Comparison of ENCODE assay signal across 27 cellular contexts in genomic region chr12:83157604-83158003, GRCh38.
DNase-seq lines count a peak whose midpoint lies in the region; ATAC-seq, FAIRE-seq and TF ChIP-seq lines count a peak whose summit lies in the region.
"Had no signal": no experiment of that assay in that cellular context is flagged by ENCODE, and none has a peak within 500 bp of the region (broad histone marks: within the 10 kb centered on the region; RNA-seq: fewer than 3 reads in every experiment).

No MANE protein-coding gene starts in this region.

- FAIRE-seq in HepG2 (lab: Jason Lieb, UNC) (no peak), small intestine (lab: Jason Lieb, UNC) (no peak)
- FAIRE-seq: A204.1, D721Med, GM12878, GM19239, H54 had no signal

- TF ChIP-seq EP300 in HepG2 (IDR thresholded peaks at IDR 0.05; ENCODE audit: low read depth in 2 of 2, low read length in 2 of 2) (no peak), HepG2 (CRISPR knock-in tag; IDR thresholded peaks at IDR 0.05; ENCODE audit: borderline replicate concordance) (no peak)

- CTCF ChIA-PET in HepG2 (lab: Yijun Ruan, JAX; ENCODE audit: low intra/inter-chr PET ratio, low total read pairs), result no interaction called here

- no peak overlapping the region for H3K4me2 ChIP-seq in HepG2 (ENCODE audit: low read depth, low read length)
- H3K4me2 ChIP-seq: BLaER1 treated with 17β-estradiol and CSF1 and Interleukin-3, amounts not matched to agents 10 nM and 100 nM; GM23338 had no signal

- no peak for TF ChIP-seq POLR2A in HepG2 (IDR thresholded peaks at IDR 0.05; ENCODE audit: insufficient read depth in 1 of 2, low read depth in 2 of 2, low read length in 2 of 2)

- H4K20me1 ChIP-seq in HepG2 (ENCODE audit: insufficient read depth, low read length), result no peaks in the 10 kb centered on the region
- H4K20me1 ChIP-seq: BLaER1 treated with 17β-estradiol and CSF1 and Interleukin-3, amounts not matched to agents 10 nM and 100 nM had no signal

- no peaks in the 10 kb centered on the region for H3K79me2 ChIP-seq in HepG2 (ENCODE audit: insufficient read depth, low read length)

- H3K4me1 ChIP-seq in HepG2 (ENCODE audit: insufficient read depth, low read length), result no peaks in the 10 kb centered on the region
- H3K4me1 ChIP-seq in small intestine (ENCODE audit: control insufficient read depth in 2 of 2, insufficient read depth in 1 of 2, low read depth in 1 of 2, low read length in 1 of 2), result no peaks in the 10 kb centered on the region
- H3K4me1 ChIP-seq: BE2C; BLaER1 treated with 17β-estradiol and CSF1 and Interleukin-3, amounts not matched to agents 10 nM and 100 nM; HAP-1 had no signal

- 10% methylated on average over 4 of the region's 4 CpGs for WGBS in HepG2 (ENCODE audit: low lambda C conversion rate)
- 36 to 61% (median 47%) methylated on average over 4 of the region's 4 CpGs for WGBS in small intestine, 3 donors

- ATAC-seq in HepG2, result no peak
- ATAC-seq: GM12878, GM23338 had no signal

- no TSS peak for BruUV-seq in HepG2 (replicated peaks; lab: Mats Ljungman, UMichigan)

- TF ChIP-seq RAD21 in HepG2 (CRISPR knock-in tag; IDR thresholded peaks at IDR 0.05), result no peak

- H3K36me3 ChIP-seq in HepG2 (replicated peaks in 1 of 2; ENCODE audit: control insufficient read depth in 1 of 2, insufficient read depth in 2 of 2, low read length in 2 of 2) (no peaks in the 10 kb centered on the region), small intestine (ENCODE audit: control insufficient read depth in 2 of 2, insufficient read depth in 2 of 2, low read length in 2 of 2) (no peaks in the 10 kb centered on the region)
- H3K36me3 ChIP-seq: BE2C; BLaER1 treated with 17β-estradiol and CSF1 and Interleukin-3, amounts not matched to agents 10 nM and 100 nM; HAP-1 had no signal

- in situ Hi-C loops in HepG2 (cut with HindIII; ENCODE audit: extremely low pct_ligation_motif_present, low pct_unique_long_range_greater_than_20kb), result no loop called here

- intact Hi-C loops in HepG2 (cut with micrococcal nuclease; ENCODE audit: unreplicated experiment), result no loop called here

- no peak overlapping the region for H2AFZ ChIP-seq in HepG2 (ENCODE audit: low read length)

- H3K4me3 ChIP-seq in HepG2 (replicated peaks in 1 of 3; ENCODE audit: insufficient read depth in 1 of 3, low read depth in 2 of 3, low read length in 3 of 3), result no peak overlapping the region
- H3K4me3 ChIP-seq in small intestine (ENCODE audit: low read depth in 1 of 2, low read length in 2 of 2), result no peak overlapping the region
- H3K4me3 ChIP-seq: BLaER1 treated with 17β-estradiol and CSF1 and Interleukin-3, amounts not matched to agents 10 nM and 100 nM; GM12878; GM23338; HAP-1 had no signal

- peak overlapping the region; percentile 70 for H3K27ac ChIP-seq in VCaP
- no peak overlapping the region for H3K27ac ChIP-seq in HepG2 (ENCODE audit: extremely low read length, insufficient read depth, low read length)
- no peak overlapping the region for H3K27ac ChIP-seq in small intestine (ENCODE audit: low read depth in 1 of 2, low read length in 1 of 2)
- H3K27ac ChIP-seq: 22Rv1; BLaER1 treated with 17β-estradiol and CSF1 and Interleukin-3, amounts not matched to agents 10 nM and 100 nM had no signal

- POLR2A ChIA-PET in HepG2 (lab: Yijun Ruan, JAX), result no interaction called here

- DNase-seq in NCI-H2227 treated with DMSO at 0.1 percent for 48 hours (lab: John Stamatoyannopoulos, UW) (peak; percentile 6), NCI-H2227 (lab: John Stamatoyannopoulos, UW; ENCODE audit: unreplicated experiment) (no peak), HepG2 (ENCODE audit: low spot score) (no peak), small intestine (no peak), NCI-H510A treated with DMSO at 0.1 percent for 48 hours (lab: John Stamatoyannopoulos, UW) (no peak), H4 (ENCODE audit: low spot score) (no peak), T1000 (lab: John Stamatoyannopoulos, UW) (no peak)
- DNase-seq: ACHN; AML-193; BE2C; CD4-positive, alpha-beta T cell; CD8-positive, alpha-beta memory T cell; DMS 273 treated with DMSO at 0.1 percent for 48 hours; DMS79; EL; GDM1; HFFc6 had no signal

- TF ChIP-seq CTCF in VCaP (conservative IDR thresholded peaks at IDR 0.05), result no peak
- no peak for TF ChIP-seq CTCF in HepG2 (CRISPR knock-in tag; IDR thresholded peaks at IDR 0.05)

- H3K27me3 ChIP-seq in HepG2 (ENCODE audit: control insufficient read depth in 1 of 2, insufficient read depth in 2 of 2, low read length in 2 of 2) (no peaks in the 10 kb centered on the region), small intestine (ENCODE audit: control insufficient read depth in 2 of 2, insufficient read depth in 2 of 2, low read length in 2 of 2) (no peaks in the 10 kb centered on the region)
- H3K27me3 ChIP-seq: BE2C; BLaER1 treated with 17β-estradiol and CSF1 and Interleukin-3, amounts not matched to agents 10 nM and 100 nM had no signal

- no peak overlapping the region for H3K9ac ChIP-seq in HepG2 (ENCODE audit: insufficient read depth, low read depth, low read length)
- H3K9ac ChIP-seq: BLaER1 treated with 17β-estradiol and CSF1 and Interleukin-3, amounts not matched to agents 10 nM and 100 nM had no signal

- H3K9me3 ChIP-seq in HepG2 (ENCODE audit: low read length) (0 out of 2 replicates have a peak, but pooled peaks cover 7% of the 10 kb centered on the region), small intestine (ENCODE audit: control insufficient read depth, low read depth) (no peaks in the 10 kb centered on the region)
- H3K9me3 ChIP-seq: BE2C; BLaER1 treated with 17β-estradiol and CSF1 and Interleukin-3, amounts not matched to agents 10 nM and 100 nM; HAP-1 had no signal

TF ChIP-seq in HepG2, 621 proteins besides CTCF, POLR2A, EP300 and RAD21:
- TF ChIP-seq FOXP1 (IDR thresholded peaks at IDR 0.05), result no peak
- 0 out of 2 replicates have a peak, but pooled peaks have one; percentile 21 for TF ChIP-seq FOXP1 (CRISPR knock-in tag; IDR thresholded peaks at IDR 0.05)
- TF ChIP-seq BRD4 (CRISPR knock-in tag; IDR thresholded peaks at IDR 0.05), result no peak
- no peak for TF ChIP-seq ELF4 (CRISPR knock-in tag; IDR thresholded peaks at IDR 0.05; ENCODE audit: borderline replicate concordance)
- TF ChIP-seq ZNF652 (CRISPR knock-in tag; IDR thresholded peaks at IDR 0.05; ENCODE audit: borderline replicate concordance, low read depth), result peak; percentile 64
